Comparison of ENCODE assay signal across 21 cellular contexts in the genomic region with DNA sequence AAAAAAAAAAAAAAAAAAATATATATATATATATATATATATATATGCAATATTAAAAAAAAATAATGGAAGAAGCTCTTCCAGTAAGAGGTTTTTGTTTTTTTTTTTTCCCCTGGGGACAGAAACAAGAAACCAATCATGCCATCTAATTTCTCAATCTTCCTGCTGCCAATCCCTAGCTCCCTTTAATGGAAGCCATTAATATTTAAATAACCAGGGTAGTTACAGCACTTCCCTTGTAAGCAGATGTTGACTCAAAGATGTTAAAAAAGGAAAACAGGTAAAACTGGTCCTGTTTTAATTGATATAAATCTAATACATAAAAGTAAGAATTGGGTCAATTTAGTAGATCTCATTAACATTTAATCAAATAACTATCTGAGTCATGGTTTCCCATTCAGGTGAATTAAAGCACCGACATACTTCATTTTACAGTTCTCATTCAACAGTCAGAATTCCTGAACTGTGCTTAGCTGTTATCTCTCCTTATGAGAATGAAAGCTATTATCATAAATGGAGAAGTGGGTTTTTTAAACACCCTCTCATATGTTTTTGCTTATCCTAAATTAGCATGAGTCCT. TPM values are rescaled to one million over a fixed set of nuclear protein-coding genes. Genes with fewer than 3 reads are reported as not detected.
A peak's percentile ranks its signal among the peaks of the same experiment; 100 is the strongest.
DNase-seq lines count a peak whose midpoint lies in the region; ATAC-seq and TF ChIP-seq lines count a peak whose summit lies in the region.
"Had no signal": no experiment of that assay in that cellular context is flagged by ENCODE, and none has a peak within 500 bp of the region (broad histone marks: within the 10 kb centered on the region; RNA-seq: fewer than 3 reads in every experiment).

No MANE protein-coding gene starts in this region.

- in situ Hi-C loops in SK-MEL-5 (cut with HindIII; ENCODE audit: low pct_unique_long_range_greater_than_20kb, low sequenced_read_pairs), result loop anchor here (25.0 kb wide), 1 partner anchor 289 kb away; no protein-coding TSS in a partner anchor

- POLR2A ChIA-PET in HEK293 (lab: Yijun Ruan, JAX), result interaction anchor here (0.6 kb wide), 1 partner anchor 1019 kb away, joined by 3 read pairs; no protein-coding TSS in a partner anchor
- POLR2A ChIA-PET in HEK293T (lab: Yijun Ruan, JAX), result interaction anchor here (0.8 kb wide), 1 partner anchor 22 kb away, joined by 3 read pairs; a partner anchor contains a TSS

- ATAC-seq in HG03045 (IDR thresholded peaks at IDR 0.05; ENCODE audit: unreplicated experiment), result no peak
- ATAC-seq: GM12878, Right ventricle myocardium inferior had no signal

- DNase-seq in DMS 273 (lab: John Stamatoyannopoulos, UW; ENCODE audit: unreplicated experiment), result peak; percentile 65
- DNase-seq in NCI-H2171 treated with DMSO at 0.1 percent for 48 hours (lab: John Stamatoyannopoulos, UW), result peak; percentile 83
- peak; percentile 34 for DNase-seq in SK-MEL-5 (ENCODE audit: low read depth, low spot score)
- DNase-seq in Ammon's horn (ENCODE audit: low spot score), result no peak
- no peak for DNase-seq in HEK293T (ENCODE audit: extremely low spot score)
- DNase-seq in H4 (ENCODE audit: low spot score), result no peak
- DNase-seq: Caco-2, DND-41, GDM1, GM23248, MG63, NCI-H1417 treated with DMSO at 0.1 percent for 48 hours, NCI-H1930, NCI-H524 treated with DMSO at 0.1 percent for 48 hours, Peyer's patch had no signal

- H3K36me3 ChIP-seq in HEK293 (ENCODE audit: control insufficient read depth in 2 of 2, insufficient read depth in 1 of 2, low read length in 2 of 2), result no peaks in the 10 kb centered on the region; a peak in 1 of 3 replicates
- H3K36me3 ChIP-seq: MG63, Peyer's patch had no signal

- CTCF ChIA-PET in HEK293 (lab: Yijun Ruan, JAX) (interaction anchor here (0.5 to 1.6 kb wide), 9 partner anchors 17 to 362 kb away, joined by 3 to 8 read pairs (median 4); no protein-coding TSS in a partner anchor), HEK293T (lab: Yijun Ruan, JAX) (interaction anchor here (0.6 kb wide), 1 partner anchor 637 kb away, joined by 3 read pairs; no protein-coding TSS in a partner anchor)

- H3K9me3 ChIP-seq in HEK293 (ENCODE audit: control insufficient read depth, insufficient read depth, low read depth, low read length), result no peaks in the 10 kb centered on the region
- H3K9me3 ChIP-seq: Caco-2, MG63, Peyer's patch had no signal

- no peak overlapping the region for H3K4me3 ChIP-seq in HEK293 (ENCODE audit: low read depth, low read length)
- H3K4me3 ChIP-seq: GM12878, GM23248, MG63, Peyer's patch had no signal

- peaks cover 21% of the 10 kb centered on the region for H3K4me1 ChIP-seq in HEK293 (ENCODE audit: control insufficient read depth, insufficient read depth, low read length)
- H3K4me1 ChIP-seq: Peyer's patch had no signal

- TF ChIP-seq CTCF in HEK293 (tag by site-specific recombination; IDR thresholded peaks at IDR 0.05), result no peak

- H3K27ac ChIP-seq in HEK293 (ENCODE audit: extremely low read depth, low read depth, low read length), result no peak overlapping the region
- H3K27ac ChIP-seq: C4-2B, GM23248, KMS-11, Peyer's patch had no signal

TF ChIP-seq in HEK293, 187 proteins besides CTCF, POLR2A, EP300 and RAD21:
- TF ChIP-seq ZNF221 (tag by site-specific recombination; IDR thresholded peaks at IDR 0.05; ENCODE audit: borderline replicate concordance) (no peak), ZNF549 (tag by site-specific recombination; IDR thresholded peaks at IDR 0.05) (no peak), EGR2 (tag by site-specific recombination; IDR thresholded peaks at IDR 0.05; ENCODE audit: low read depth) (no peak), KLF7 (tag by site-specific recombination; IDR thresholded peaks at IDR 0.05; ENCODE audit: borderline replicate concordance) (no peak), BCL11A (tag by site-specific recombination; IDR thresholded peaks at IDR 0.05; ENCODE audit: low read depth) (no peak), ZNF10 (tag by site-specific recombination; IDR thresholded peaks at IDR 0.05) (no peak), ZNF146 (tag by site-specific recombination; IDR thresholded peaks at IDR 0.05) (no peak)
- TF ChIP-seq, protein P1, sequence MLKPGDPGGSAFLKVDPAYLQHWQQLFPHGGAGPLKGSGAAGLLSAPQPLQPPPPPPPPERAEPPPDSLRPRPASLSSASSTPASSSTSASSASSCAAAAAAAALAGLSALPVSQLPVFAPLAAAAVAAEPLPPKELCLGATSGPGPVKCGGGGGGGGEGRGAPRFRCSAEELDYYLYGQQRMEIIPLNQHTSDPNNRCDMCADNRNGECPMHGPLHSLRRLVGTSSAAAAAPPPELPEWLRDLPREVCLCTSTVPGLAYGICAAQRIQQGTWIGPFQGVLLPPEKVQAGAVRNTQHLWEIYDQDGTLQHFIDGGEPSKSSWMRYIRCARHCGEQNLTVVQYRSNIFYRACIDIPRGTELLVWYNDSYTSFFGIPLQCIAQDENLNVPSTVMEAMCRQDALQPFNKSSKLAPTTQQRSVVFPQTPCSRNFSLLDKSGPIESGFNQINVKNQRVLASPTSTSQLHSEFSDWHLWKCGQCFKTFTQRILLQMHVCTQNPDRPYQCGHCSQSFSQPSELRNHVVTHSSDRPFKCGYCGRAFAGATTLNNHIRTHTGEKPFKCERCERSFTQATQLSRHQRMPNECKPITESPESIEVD (tag by site-specific recombination; IDR thresholded peaks at IDR 0.05), result peak; percentile 62

TF ChIP-seq in HEK293T, 16 proteins besides CTCF, POLR2A, EP300 and RAD21:
- no peak for TF ChIP-seq L3MBTL2 (conservative IDR thresholded peaks at IDR 0.05)
- TF ChIP-seq SUZ12 (IDR thresholded peaks at IDR 0.05), result no peak
- no peak for TF ChIP-seq LEF1 (IDR thresholded peaks at IDR 0.05; ENCODE audit: borderline replicate concordance)
- TF ChIP-seq, protein P2, sequence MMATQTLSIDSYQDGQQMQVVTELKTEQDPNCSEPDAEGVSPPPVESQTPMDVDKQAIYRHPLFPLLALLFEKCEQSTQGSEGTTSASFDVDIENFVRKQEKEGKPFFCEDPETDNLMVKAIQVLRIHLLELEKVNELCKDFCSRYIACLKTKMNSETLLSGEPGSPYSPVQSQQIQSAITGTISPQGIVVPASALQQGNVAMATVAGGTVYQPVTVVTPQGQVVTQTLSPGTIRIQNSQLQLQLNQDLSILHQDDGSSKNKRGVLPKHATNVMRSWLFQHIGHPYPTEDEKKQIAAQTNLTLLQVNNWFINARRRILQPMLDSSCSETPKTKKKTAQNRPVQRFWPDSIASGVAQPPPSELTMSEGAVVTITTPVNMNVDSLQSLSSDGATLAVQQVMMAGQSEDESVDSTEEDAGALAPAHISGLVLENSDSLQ (IDR thresholded peaks at IDR 0.05), result no peak
- no peak for TF ChIP-seq ZNF384 (IDR thresholded peaks at IDR 0.05)
- no peak for TF ChIP-seq FOXA1 (IDR thresholded peaks at IDR 0.05)
- no peak for TF ChIP-seq HDGF (IDR thresholded peaks at IDR 0.05; ENCODE audit: borderline replicate concordance)
- no peak for TF ChIP-seq FOXM1 (IDR thresholded peaks at IDR 0.05; ENCODE audit: borderline replicate concordance)
- no peak for TF ChIP-seq FOXK2 (IDR thresholded peaks at IDR 0.05)

RNA-seq across cellular contexts. Expression of a gene that starts 22.6 kb away (rescaled TPM):
- total RNA-seq in SK-MEL-5 (2014; rRNA removed; shearing (Covaris generic)), result 471 and 497 TPM in 2 replicates
- 314 and 321 TPM in 2 replicates for polyA plus RNA-seq in SK-MEL-5 (2015; cell fraction: cytosol; rRNA removed)
- polyA plus RNA-seq in SK-MEL-5 (2015; cell fraction: nucleus; rRNA removed), result 57.0 and 76.9 TPM in 2 replicates
- 106 and 113 TPM in 2 replicates for total RNA-seq in H4 (2014; rRNA removed; shearing (Covaris generic))
- total RNA-seq: GM23248 had no signal
- polyA plus RNA-seq: GM12878, GM23248 had no signal

Comparison
In these comparisons a context has a peak if more than half of its experiments do, and no peak if none do; other contexts are left out.
1. DNase-seq: peak in DMS 273 (single experiment), NCI-H2171 treated with DMSO at 0.1 percent for 48 hours (single experiment) and SK-MEL-5 (single experiment); none in Ammon's horn (single experiment), HEK293T (single experiment) and H4 (single experiment).